ENCODE assay signal across 9 cellular contexts in genomic region chr9:35605336-35606137, GRCh38. TPM values are rescaled to one million over a fixed set of nuclear protein-coding genes. Genes with fewer than 3 reads are reported as not detected.
A peak's percentile ranks its signal among the peaks of the same experiment; 100 is the strongest.
DNase-seq lines count a peak whose midpoint lies in the region; ATAC-seq, FAIRE-seq and TF ChIP-seq lines count a peak whose summit lies in the region.
"Had no signal": no experiment of that assay in that cellular context is flagged by ENCODE, and none has a peak within 500 bp of the region (broad histone marks: within the 10 kb centered on the region; RNA-seq: fewer than 3 reads in every experiment).

No MANE protein-coding gene starts in this region.

- TF ChIP-seq POLR2A in GM12878 (IDR thresholded peaks at IDR 0.05; ENCODE audit: low read depth, low read length), result peak; percentile 31

- H3K27me3 ChIP-seq in OCI-LY1 (ENCODE audit: insufficient read depth, low read length) (no peaks in the 10 kb centered on the region), GM12878 (replicated peaks in 1 of 2; ENCODE audit: control insufficient read depth in 2 of 2, insufficient read depth in 2 of 2, low read length in 1 of 2) (no peaks in the 10 kb centered on the region)

- no peaks in the 10 kb centered on the region for H4K20me1 ChIP-seq in OCI-LY1 (ENCODE audit: insufficient read depth, low read length)
- no peaks in the 10 kb centered on the region for H4K20me1 ChIP-seq in GM12878 (ENCODE audit: control insufficient read depth, insufficient read depth)

- ATAC-seq in HG02642 (IDR thresholded peaks at IDR 0.05; ENCODE audit: poor library complexity, unreplicated experiment) (peak; percentile 12), GM12878 (no peak)

- H3K27ac ChIP-seq in OCI-LY1 (ENCODE audit: low read depth, low read length, poor library complexity, severe bottlenecking) (peak overlapping the region; percentile 47), GM12878 (ENCODE audit: control insufficient read depth, insufficient read depth) (peak overlapping the region; percentile 54)

- H3K9me2 ChIP-seq in OCI-LY1 (ENCODE audit: low read depth, low read length), result no peaks in the 10 kb centered on the region

- POLR2A ChIA-PET in GM12878 (lab: Charles Lee), result interaction anchor here (0.5 to 3.1 kb wide), 15 partner anchors 11 to 125 kb away, joined by 3 to 18 read pairs (median 4); partner anchors contain the start of genes CCDC107, CD72, RMRP and SIT1

- H3K4me1 ChIP-seq in OCI-LY1 (ENCODE audit: insufficient read depth, low read length, severe bottlenecking) (peaks cover 50% of the 10 kb centered on the region), GM12878 (ENCODE audit: control insufficient read depth, insufficient read depth, low read length) (peaks cover 8% of the 10 kb centered on the region)

- no peak overlapping the region for H2AFZ ChIP-seq in OCI-LY1 (ENCODE audit: low read length)
- peak overlapping the region; percentile 30 for H2AFZ ChIP-seq in GM12878 (ENCODE audit: control insufficient read depth, low read depth, low read length)

- H3K79me2 ChIP-seq in OCI-LY1 (ENCODE audit: insufficient read depth, low read length) (peaks cover 11% of the 10 kb centered on the region; the same call in 1 of the 2 replicates), GM12878 (ENCODE audit: control insufficient read depth, insufficient read depth, low read length) (no peaks in the 10 kb centered on the region; the same call in 1 of the 2 replicates)

- DNase-seq in NCI-H82 (lab: John Stamatoyannopoulos, UW) (peak; percentile 35), NCI-H82 treated with DMSO at 0.1 percent for 48 hours (lab: John Stamatoyannopoulos, UW; ENCODE audit: unreplicated experiment) (no peak), GM12878 (ENCODE audit: low read depth, low spot score) (no peak), iPS-NIHi7 (ENCODE audit: extremely low spot score) (peak; percentile 43), mucosa of gallbladder (ENCODE audit: low spot score) (no peak)
- DNase-seq in stimulated activated CD4-positive, alpha-beta T cell treated with anti-CD3 and anti-CD28 coated beads, Interleukin-1b, Interleukin-23, amount 100 ng/mL, for 48 hours, result peak; percentile 30

- H3K36me3 ChIP-seq in OCI-LY1 (ENCODE audit: insufficient read depth, low read length) (peaks cover 39% of the 10 kb centered on the region), GM12878 (ENCODE audit: control insufficient read depth in 2 of 2, insufficient read depth in 2 of 2, low read length in 1 of 2) (no peaks in the 10 kb centered on the region; a peak in 1 of 4 replicates)

- in situ Hi-C loops in GM12878 (cut with MboI), result loop anchor here (5.0 kb wide), 1 partner anchor 122 kb away; no protein-coding TSS in a partner anchor

- no peak for FAIRE-seq in GM12878 (lab: Jason Lieb, UNC)
- FAIRE-seq: endometrium had no signal

- H3K4me3 ChIP-seq in OCI-LY1 (ENCODE audit: low read depth, low read length, poor library complexity, severe bottlenecking), result peak overlapping the region; percentile 81
- peak overlapping the region; percentile 81 for H3K4me3 ChIP-seq in GM12878

- TF ChIP-seq RAD21 in GM12878 (IDR thresholded peaks at IDR 0.05; ENCODE audit: insufficient read depth, low read depth, low read length), result no peak

- H3K9ac ChIP-seq in OCI-LY1 (ENCODE audit: low read length) (peak overlapping the region; percentile 87), GM12878 (ENCODE audit: control insufficient read depth, insufficient read depth, low read length) (peak overlapping the region; percentile 55; the same call in 1 of the 2 replicates)

- BruUV-seq in GM12878 (replicated peaks; lab: Mats Ljungman, UMichigan), result no TSS peak

- no peak for TF ChIP-seq CTCF in OCI-LY1 (IDR thresholded peaks at IDR 0.05; ENCODE audit: low read length)
- no peak for TF ChIP-seq CTCF in GM12878 (IDR thresholded peaks at IDR 0.05 in 2 of 3, conservative IDR thresholded peaks at IDR 0.05 in 1 of 3; ENCODE audit: control insufficient read depth in 2 of 3, extremely low read depth in 1 of 3, insufficient read depth in 1 of 3, low read depth in 3 of 3, low read length in 3 of 3)

- peak overlapping the region; percentile 97 for H3K4me2 ChIP-seq in OCI-LY1 (ENCODE audit: low read length)
- peak overlapping the region; percentile 79 for H3K4me2 ChIP-seq in GM12878 (ENCODE audit: control insufficient read depth, insufficient read depth)

- CTCF ChIA-PET in GM12878 (lab: Yijun Ruan, JAX), result interaction anchor here (0.8 to 3.1 kb wide), 10 partner anchors 10 to 418 kb away, joined by 3 to 53 read pairs (median 5); partner anchors contain the start of genes CCDC107 and RMRP

- WGBS in GM12878 (ENCODE audit: insufficient coverage, insufficient replicate concordance, low lambda C conversion rate, missing lambda C conversion rate), result under 1% methylated on average over 39 of the region's 80 CpGs

- intact Hi-C loops in GM12878 (cut with micrococcal nuclease; ENCODE audit: unreplicated experiment), result loop anchor here (2.0 to 10.0 kb wide), 3 partner anchors 41 to 491 kb away; partner anchors contain the start of genes ATOSB, HINT2 and SPAG8

- no peaks in the 10 kb centered on the region for H3K9me3 ChIP-seq in OCI-LY1 (ENCODE audit: low read length)
- no peaks in the 10 kb centered on the region; the same call in 2 of the 3 replicates for H3K9me3 ChIP-seq in GM12878 (replicated peaks; ENCODE audit: control insufficient read depth, insufficient read depth, low read length)

- RAD21 ChIA-PET in GM12878 (lab: Charles Lee; ENCODE audit: unreplicated experiment), result interaction anchor here (0.9 to 3.5 kb wide), 11 partner anchors 10 to 127 kb away, joined by 3 to 57 read pairs (median 5); partner anchors contain the start of genes CCDC107, CD72, CREB3 and RMRP

- TF ChIP-seq EP300 in GM12878 (IDR thresholded peaks at IDR 0.05; ENCODE audit: borderline replicate concordance in 1 of 2, control insufficient read depth in 1 of 2, low read depth in 2 of 2, low read length in 2 of 2), result no peak

- SMC1A ChIA-PET in GM12878 (lab: Charles Lee; ENCODE audit: uncharacterized antibody, unreplicated experiment), result interaction anchor here (0.8 to 3.3 kb wide), 5 partner anchors 10 to 55 kb away, joined by 3 to 34 read pairs (median 4); partner anchors contain the start of genes CCDC107, CD72 and RMRP

- no peaks in the 10 kb centered on the region for H3F3A ChIP-seq in OCI-LY1 (ENCODE audit: insufficient read depth, low read length)

RNA-seq across cellular contexts. Expression of gene TESK1, which starts 0.5 kb away (rescaled TPM):
- 11.7 and 19.4 TPM in 2 replicates for total RNA-seq in GM12878 (2013; cell fraction: nucleolus; rRNA removed)
- total RNA-seq in GM12878 (2014; rRNA removed) (7.9 and 8.2 TPM in 2 replicates), GM12878 (2014; rRNA removed; fragmentation: Illumina TruSeq; extraction: Trizol) (4.6 and 4.9 TPM in 2 replicates), GM12878 (2021) (19.1 and 19.5 TPM in 2 replicates), mucosa of gallbladder (56.9 TPM)
- polyA plus RNA-seq in GM12878 (2011; ENCODE audit: low read depth), result 10.4 TPM
- polyA plus RNA-seq in GM12878 (2011; rRNA removed) (7.2 and 9.9 TPM in 2 replicates), GM12878 (2014; fragmentation: Illumina TruSeq; extraction: Trizol) (6.1 and 9.1 TPM in 2 replicates), GM12878 (2014; fragmentation: Nextera tagmentation; extraction: Ambion mirVana) (under 1 TPM in 1 of 2 experiments, not detected in 1; 0.16 TPM), GM12878 (2014; rRNA removed) (13.0 and 14.3 TPM in 2 replicates), GM12878 (2016; fragmentation: Nextera tagmentation; extraction: Ambion mirVana) (1 to 10 TPM in 1 of 2 experiments, under 1 TPM in 1; 0.88 to 2.9 TPM)
- 13.1 and 13.2 TPM in 2 replicates for polyA plus RNA-seq in GM12878 (2011; cell fraction: cytosol; rRNA removed)
- 48.8 and 64.5 TPM in 2 replicates for polyA plus RNA-seq in GM12878 (2011; cell fraction: nucleus; rRNA removed)
- polyA plus RNA-seq in GM12878 (2012), result 14.4 and 28.1 TPM in 2 replicates
- polyA minus RNA-seq in GM12878 (2011; rRNA and poly(A)+ RNA removed), result 12.7 and 12.9 TPM in 2 replicates
- 5.1 and 7.7 TPM in 2 replicates for polyA minus RNA-seq in GM12878 (2011; cell fraction: cytosol; rRNA and poly(A)+ RNA removed)
- 14.7 and 30.0 TPM in 2 replicates for polyA minus RNA-seq in GM12878 (2011; cell fraction: nucleus; rRNA and poly(A)+ RNA removed)

RNA-seq across cellular contexts. Expression of gene CD72, which starts 12.7 kb away (rescaled TPM):
- 13.9 and 16.8 TPM in 2 replicates for total RNA-seq in GM12878 (2013; cell fraction: nucleolus; rRNA removed)
- total RNA-seq in GM12878 (2014; rRNA removed) (12.2 and 14.2 TPM in 2 replicates), GM12878 (2014; rRNA removed; fragmentation: Illumina TruSeq; extraction: Trizol) (5.8 and 7.0 TPM in 2 replicates), GM12878 (2021) (8.9 and 9.0 TPM in 2 replicates), mucosa of gallbladder (2.4 TPM)
- 12.2 TPM for polyA plus RNA-seq in GM12878 (2011; ENCODE audit: low read depth)
- polyA plus RNA-seq in GM12878 (2011; rRNA removed) (3.0 and 3.1 TPM in 2 replicates), GM12878 (2014; fragmentation: Illumina TruSeq; extraction: Trizol) (6.6 and 8.4 TPM in 2 replicates), GM12878 (2014; fragmentation: Nextera tagmentation; extraction: Ambion mirVana) (1 to 10 TPM; 2.1 to 2.3 TPM), GM12878 (2014; rRNA removed) (8.9 and 12.0 TPM in 2 replicates), GM12878 (2016; fragmentation: Nextera tagmentation; extraction: Ambion mirVana) (1 to 10 TPM; 2.8 to 2.9 TPM)
- 2.3 and 2.9 TPM in 2 replicates for polyA plus RNA-seq in GM12878 (2011; cell fraction: cytosol; rRNA removed)
- polyA plus RNA-seq in GM12878 (2011; cell fraction: nucleus; rRNA removed), result 12.6 and 15.4 TPM in 2 replicates
- polyA plus RNA-seq in GM12878 (2012), result 10.2 and 16.4 TPM in 2 replicates
- polyA minus RNA-seq in GM12878 (2011; rRNA and poly(A)+ RNA removed), result 2.6 and 6.9 TPM in 2 replicates
- polyA minus RNA-seq in GM12878 (2011; cell fraction: cytosol; rRNA and poly(A)+ RNA removed), result 0.80 TPM in 1 of 2 replicates, not detected in the other
- 5.7 and 6.7 TPM in 2 replicates for polyA minus RNA-seq in GM12878 (2011; cell fraction: nucleus; rRNA and poly(A)+ RNA removed)

RNA-seq across cellular contexts. Expression of gene SIT1, which starts 45.2 kb away (rescaled TPM):
- 31.5 and 33.0 TPM in 2 replicates for total RNA-seq in GM12878 (2013; cell fraction: nucleolus; rRNA removed)
- 115 and 119 TPM in 2 replicates for total RNA-seq in GM12878 (2014; rRNA removed)
- total RNA-seq in GM12878 (2014; rRNA removed; fragmentation: Illumina TruSeq; extraction: Trizol), result 55.0 and 55.6 TPM in 2 replicates
- 83.3 and 84.9 TPM in 2 replicates for total RNA-seq in GM12878 (2021)
- 38.2 TPM for polyA plus RNA-seq in GM12878 (2011; ENCODE audit: low read depth)
- polyA plus RNA-seq in GM12878 (2011; rRNA removed), result 20.1 and 29.1 TPM in 2 replicates
- polyA plus RNA-seq in GM12878 (2011; cell fraction: cytosol; rRNA removed), result 42.7 and 45.9 TPM in 2 replicates
- 16.1 and 23.4 TPM in 2 replicates for polyA plus RNA-seq in GM12878 (2011; cell fraction: nucleus; rRNA removed)
- 88.6 and 91.7 TPM in 2 replicates for polyA plus RNA-seq in GM12878 (2012)
- 26.3 and 44.9 TPM in 2 replicates for polyA plus RNA-seq in GM12878 (2014; fragmentation: Illumina TruSeq; extraction: Trizol)
- 10 to 100 TPM in 1 of 2 experiments, under 1 TPM in 1; 0.97 to 12.1 TPM for polyA plus RNA-seq in GM12878 (2014; fragmentation: Nextera tagmentation; extraction: Ambion mirVana)
- 137 and 147 TPM in 2 replicates for polyA plus RNA-seq in GM12878 (2014; rRNA removed)
- polyA plus RNA-seq in GM12878 (2016; fragmentation: Nextera tagmentation; extraction: Ambion mirVana), result 10 to 100 TPM; 63.8 to 77.8 TPM
- polyA minus RNA-seq in GM12878 (2011; rRNA and poly(A)+ RNA removed), result 5.4 and 16.1 TPM in 2 replicates
- 3.6 and 8.9 TPM in 2 replicates for polyA minus RNA-seq in GM12878 (2011; cell fraction: cytosol; rRNA and poly(A)+ RNA removed)
- polyA minus RNA-seq in GM12878 (2011; cell fraction: nucleus; rRNA and poly(A)+ RNA removed), result 4.1 and 5.0 TPM in 2 replicates
- 2.7 TPM for total RNA-seq in mucosa of gallbladder

RNA-seq across cellular contexts. Expression of gene RMRP, which starts 52.3 kb away (rescaled TPM):
- 15,728 and 37,247 TPM in 2 replicates for total RNA-seq in GM12878 (2013; cell fraction: nucleolus; rRNA removed)
- total RNA-seq in GM12878 (2014; rRNA removed) (34,892 and 42,450 TPM in 2 replicates), GM12878 (2014; rRNA removed; fragmentation: Illumina TruSeq; extraction: Trizol) (6,746 and 12,076 TPM in 2 replicates), GM12878 (2021) (18,533 and 18,901 TPM in 2 replicates), mucosa of gallbladder (17,824 TPM)
- not detected for polyA plus RNA-seq in GM12878 (2011; ENCODE audit: low read depth)
- polyA plus RNA-seq in GM12878 (2011; rRNA removed) (3.8 and 12.0 TPM in 2 replicates), GM12878 (2014; fragmentation: Illumina TruSeq; extraction: Trizol) (not detected in 2 replicates), GM12878 (2014; fragmentation: Nextera tagmentation; extraction: Ambion mirVana) (not detected), GM12878 (2014; rRNA removed) (760 and 1,065 TPM in 2 replicates), GM12878 (2016; fragmentation: Nextera tagmentation; extraction: Ambion mirVana) (10 to 100 TPM in 1 of 2 experiments, not detected in 1; 13.3 TPM)
- polyA plus RNA-seq in GM12878 (2011; cell fraction: cytosol; rRNA removed), result 152 TPM in 1 of 2 replicates, not detected in the other
- 4,598 and 4,771 TPM in 2 replicates for polyA plus RNA-seq in GM12878 (2011; cell fraction: nucleus; rRNA removed)
- 62.9 TPM in 1 of 2 replicates, not detected in the other for polyA plus RNA-seq in GM12878 (2012)
- 9,902 and 51,214 TPM in 2 replicates for polyA minus RNA-seq in GM12878 (2011; rRNA and poly(A)+ RNA removed)
- 10,750 and 21,317 TPM in 2 replicates for polyA minus RNA-seq in GM12878 (2011; cell fraction: cytosol; rRNA and poly(A)+ RNA removed)
- 140,969 and 152,974 TPM in 2 replicates for polyA minus RNA-seq in GM12878 (2011; cell fraction: nucleus; rRNA and poly(A)+ RNA removed)

RNA-seq across cellular contexts. Expression of gene CCDC107, which starts 52.6 kb away (rescaled TPM):
- 6.3 and 7.0 TPM in 2 replicates for total RNA-seq in GM12878 (2013; cell fraction: nucleolus; rRNA removed)
- total RNA-seq in GM12878 (2014; rRNA removed) (9.4 and 13.2 TPM in 2 replicates), GM12878 (2014; rRNA removed; fragmentation: Illumina TruSeq; extraction: Trizol) (6.2 and 6.3 TPM in 2 replicates), GM12878 (2021) (10.6 and 11.8 TPM in 2 replicates), mucosa of gallbladder (59.2 TPM)
- polyA plus RNA-seq in GM12878 (2011; ENCODE audit: low read depth), result 4.9 TPM
- polyA plus RNA-seq in GM12878 (2011; rRNA removed) (8.6 and 10.5 TPM in 2 replicates), GM12878 (2014; fragmentation: Illumina TruSeq; extraction: Trizol) (5.9 and 6.7 TPM in 2 replicates), GM12878 (2014; fragmentation: Nextera tagmentation; extraction: Ambion mirVana) (under 1 TPM; 0.19 to 0.90 TPM), GM12878 (2014; rRNA removed) (14.3 and 16.0 TPM in 2 replicates), GM12878 (2016; fragmentation: Nextera tagmentation; extraction: Ambion mirVana) (10 to 100 TPM; 15.6 to 18.3 TPM)
- 8.7 and 13.0 TPM in 2 replicates for polyA plus RNA-seq in GM12878 (2011; cell fraction: cytosol; rRNA removed)
- 9.3 and 11.8 TPM in 2 replicates for polyA plus RNA-seq in GM12878 (2011; cell fraction: nucleus; rRNA removed)
- polyA plus RNA-seq in GM12878 (2012), result 11.4 and 12.6 TPM in 2 replicates
- 3.4 and 6.7 TPM in 2 replicates for polyA minus RNA-seq in GM12878 (2011; rRNA and poly(A)+ RNA removed)
- polyA minus RNA-seq in GM12878 (2011; cell fraction: cytosol; rRNA and poly(A)+ RNA removed), result 2.3 and 3.1 TPM in 2 replicates
- polyA minus RNA-seq in GM12878 (2011; cell fraction: nucleus; rRNA and poly(A)+ RNA removed), result 2.8 and 4.1 TPM in 2 replicates

Comparison
In these comparisons a context has a peak if more than half of its experiments do, and no peak if none do; other contexts are left out.
1. DNase-seq: peak in NCI-H82 (single experiment), iPS-NIHi7 (single experiment) and stimulated activated CD4-positive, alpha-beta T cell treated with anti-CD3 and anti-CD28 coated beads, Interleukin-1b, Interleukin-23, amount 100 ng/mL, for 48 hours (single experiment); none in NCI-H82 treated with DMSO at 0.1 percent for 48 hours (single experiment), GM12878 (single experiment) and mucosa of gallbladder (single experiment).